ENCODE assay signal across 10 cellular contexts in genomic region chr12:2284321-2284813, GRCh38.
A peak's percentile ranks its signal among the peaks of the same experiment; 100 is the strongest.
DNase-seq lines count a peak whose midpoint lies in the region; ATAC-seq and TF ChIP-seq lines count a peak whose summit lies in the region.
"Had no signal": no experiment of that assay in that cellular context is flagged by ENCODE, and none has a peak within 500 bp of the region (broad histone marks: within the 10 kb centered on the region; RNA-seq: fewer than 3 reads in every experiment).

No MANE protein-coding gene starts in this region.

- peak overlapping the region; percentile 71 to 80 (median 78) for H3K27ac ChIP-seq in esophagus muscularis mucosa (replicated peaks in 1 of 4)

- no peaks in the 10 kb centered on the region for H3K9me3 Mint-ChIP-seq in osteocyte (ENCODE audit: unreplicated experiment)
- H3K9me3 Mint-ChIP-seq in activated T-helper 17 cell treated with anti-CD3 and anti-CD28 coated beads, Interleukin-2, amount 50 U/mL, for 72 hours = peaks cover 7% of the 10 kb centered on the region

- DNase-seq in EH (ENCODE audit: low read depth) = peak; percentile 94
- peak; percentile 46 to 52 for DNase-seq in NCI-H446 (lab: John Stamatoyannopoulos, UW)
- no peak for DNase-seq in esophagus muscularis mucosa (ENCODE audit: extremely low spot score)
- no peak for DNase-seq in osteocyte (ENCODE audit: extremely low spot score, unreplicated experiment)
- DNase-seq in NCI-H1930 (lab: John Stamatoyannopoulos, UW) = no peak
- no peak for DNase-seq in NCI-H510A treated with DMSO at 0.1 percent for 48 hours (lab: John Stamatoyannopoulos, UW)

- no peaks in the 10 kb centered on the region for H3K36me3 ChIP-seq in esophagus muscularis mucosa
- H3K36me3 ChIP-seq: Peyer's patch, prostate gland had no signal

- peak overlapping the region; percentile 63 for H3K4me3 Mint-ChIP-seq in osteocyte (ENCODE audit: unreplicated experiment)
- H3K4me3 Mint-ChIP-seq in activated T-helper 17 cell treated with anti-CD3 and anti-CD28 coated beads, Interleukin-2, amount 50 U/mL, for 72 hours = no peak overlapping the region

- H3K27me3 ChIP-seq in esophagus muscularis mucosa = no peaks in the 10 kb centered on the region
- H3K27me3 ChIP-seq: Peyer's patch had no signal

- no peak for TF ChIP-seq EP300 in esophagus muscularis mucosa (IDR thresholded peaks at IDR 0.05)

- 25% methylated on average over 10 of the region's 10 CpGs for whole genome bisulfite sequencing in esophagus muscularis mucosa

- no peaks in the 10 kb centered on the region for H3K27me3 Mint-ChIP-seq in osteocyte (ENCODE audit: unreplicated experiment)
- H3K27me3 Mint-ChIP-seq in activated T-helper 17 cell treated with anti-CD3 and anti-CD28 coated beads, Interleukin-2, amount 50 U/mL, for 72 hours = peaks cover 31% of the 10 kb centered on the region

- no peak for TF ChIP-seq POLR2A in esophagus muscularis mucosa (IDR thresholded peaks at IDR 0.05; ENCODE audit: low read depth)

- intact Hi-C loops in esophagus muscularis mucosa (cut with DNase I) = no loop called here

- H3K27ac Mint-ChIP-seq in osteocyte (ENCODE audit: unreplicated experiment) = peak overlapping the region; percentile 96
- H3K27ac Mint-ChIP-seq in activated T-helper 17 cell treated with anti-CD3 and anti-CD28 coated beads, Interleukin-2, amount 50 U/mL, for 72 hours = no peak overlapping the region

- no peak for ATAC-seq in activated T-helper 17 cell treated with anti-CD3 and anti-CD28 coated beads, Interleukin-2, amount 50 U/mL, for 72 hours (replicated peaks)
- ATAC-seq in HG02973 (IDR thresholded peaks at IDR 0.05; ENCODE audit: unreplicated experiment) = no peak

- H3K4me1 ChIP-seq in esophagus muscularis mucosa = peaks cover 71 to 75% (median 74%) of the 10 kb centered on the region in 4 donors

- H3K4me3 ChIP-seq in esophagus muscularis mucosa = peak overlapping the region in 3 of 4 donors; percentile 2 to 10 (median 2)
- H3K4me3 ChIP-seq: Peyer's patch, prostate gland had no signal

- H3K9me3 ChIP-seq in esophagus muscularis mucosa = no peaks in the 10 kb centered on the region
- H3K9me3 ChIP-seq: Peyer's patch, prostate gland had no signal

- peaks cover 3% of the 10 kb centered on the region for H3K36me3 Mint-ChIP-seq in osteocyte (ENCODE audit: unreplicated experiment)
- H3K36me3 Mint-ChIP-seq in activated T-helper 17 cell treated with anti-CD3 and anti-CD28 coated beads, Interleukin-2, amount 50 U/mL, for 72 hours (ENCODE audit: low read depth) = no peaks in the 10 kb centered on the region

- H3K4me1 Mint-ChIP-seq in osteocyte (ENCODE audit: unreplicated experiment) = peaks cover 76% of the 10 kb centered on the region
- no peaks in the 10 kb centered on the region for H3K4me1 Mint-ChIP-seq in activated T-helper 17 cell treated with anti-CD3 and anti-CD28 coated beads, Interleukin-2, amount 50 U/mL, for 72 hours

- no peak for TF ChIP-seq CTCF in esophagus muscularis mucosa (IDR thresholded peaks at IDR 0.05)
- TF ChIP-seq CTCF in osteocyte (IDR thresholded peaks at IDR 0.05) = no peak

Comparison
In these comparisons a context has a peak if more than half of its experiments do, and no peak if none do; other contexts are left out.
1. DNase-seq: peak in EH (single experiment) and NCI-H446 (2 of 2); none in esophagus muscularis mucosa (single experiment), osteocyte (single experiment), NCI-H1930 (0 of 2) and NCI-H510A treated with DMSO at 0.1 percent for 48 hours (single experiment).